In genomic region chr6:125789576-125790402, GRCh38 we compare ENCODE assay signal across 8 cellular contexts. TPM values are rescaled to one million over a fixed set of nuclear protein-coding genes. Genes with fewer than 3 reads are reported as not detected.
DNase-seq lines count a peak whose midpoint lies in the region; ATAC-seq and TF ChIP-seq lines count a peak whose summit lies in the region.

No MANE protein-coding gene starts in this region.

- no peaks in the 10 kb centered on the region for H3K9me3 ChIP-seq in Panc1 (ENCODE audit: control insufficient read depth, insufficient read depth, low read depth, low read length)
- H3K9me3 ChIP-seq in osteoblast (ENCODE audit: low read depth, low read length) = no peaks in the 10 kb centered on the region

- in situ Hi-C loops in Panc1 (cut with HindIII; ENCODE audit: low pct_unique_long_range_greater_than_20kb, low sequenced_read_pairs) = no loop called here

- H3K4me3 ChIP-seq in Panc1 (ENCODE audit: low read depth in 2 of 2, low read length in 2 of 2) (peak overlapping the region; percentile 75 to 96), osteoblast (ENCODE audit: insufficient read depth, low read length) (peak overlapping the region; percentile 88)

- intact Hi-C loops in Panc1 (cut with micrococcal nuclease; ENCODE audit: unreplicated experiment) (loop anchor here (2.0 kb wide), 1 partner anchor 63 kb away; no protein-coding TSS in a partner anchor), head of caudate nucleus (cut with DNase I) (loop anchor here (2.0 to 10.0 kb wide), 2 partner anchors 55 to 167 kb away; partner anchors contain the start of gene HINT3)

- H3K27me3 ChIP-seq in Panc1 (ENCODE audit: control insufficient read depth, insufficient read depth, low read length) (no peaks in the 10 kb centered on the region), osteoblast (ENCODE audit: insufficient read depth, low read length) (no peaks in the 10 kb centered on the region)

- ATAC-seq in GM21529 (IDR thresholded peaks at IDR 0.05; ENCODE audit: unreplicated experiment) (peak; percentile 32), Panc1 (peak; percentile 37)

- no TSS peak for BruUV-seq in Panc1 (replicated peaks; lab: Mats Ljungman, UMichigan)

- peak overlapping the region; percentile 90 for H2AFZ ChIP-seq in osteoblast (ENCODE audit: low read length)

- CTCF ChIA-PET in Panc1 (lab: Charles Lee) = interaction anchor here (0.6 to 3.0 kb wide), 9 partner anchors 9 to 701 kb away, joined by 3 to 14 read pairs (median 5); partner anchors contain the start of gene HINT3

- DNase-seq in DMS 273 (lab: John Stamatoyannopoulos, UW; ENCODE audit: unreplicated experiment) = peak; percentile 90
- peak; percentile 70 for DNase-seq in KG1 (lab: John Stamatoyannopoulos, UW)
- DNase-seq in Panc1 (ENCODE audit: low read depth, low spot score) = peak; percentile 53
- DNase-seq in activated naive CD4-positive, alpha-beta T cell treated with anti-CD3 and anti-CD28 coated beads, Interleukin-2, amount 50 U/mL, for 16 hours = peak; percentile 43
- DNase-seq in head of caudate nucleus = peak; percentile 43 to 86 (median 68)
- DNase-seq in osteoblast (ENCODE audit: insufficient read length, low spot score, missing footprints) = peak; percentile 86
- DNase-seq in middle frontal gyrus (ENCODE audit: extremely low spot score, low spot score) = no peak

- POLR2A ChIA-PET in Panc1 (lab: Charles Lee) = interaction anchor here (0.6 to 1.5 kb wide), 5 partner anchors 9 to 1597 kb away, joined by 3 to 8 read pairs (median 3); no protein-coding TSS in a partner anchor

- H3K4me1 ChIP-seq in Panc1 (ENCODE audit: control insufficient read depth, insufficient read depth, low read length) = peaks cover 39% of the 10 kb centered on the region
- peaks cover 45% of the 10 kb centered on the region for H3K4me1 ChIP-seq in osteoblast (ENCODE audit: insufficient read depth, low read length)

- peaks cover 25% of the 10 kb centered on the region for H3K79me2 ChIP-seq in osteoblast (ENCODE audit: insufficient read depth, low read length)

- H3K36me3 ChIP-seq in Panc1 (ENCODE audit: control insufficient read depth, insufficient read depth, low read length) (no peaks in the 10 kb centered on the region; the same call in 1 of the 2 replicates), osteoblast (ENCODE audit: insufficient read depth, low read length) (no peaks in the 10 kb centered on the region)

- no peaks in the 10 kb centered on the region for H4K20me1 ChIP-seq in osteoblast (ENCODE audit: insufficient read depth, low read length)

- TF ChIP-seq CTCF in Panc1 (IDR thresholded peaks at IDR 0.05) (no peak), osteoblast (IDR thresholded peaks at IDR 0.05; ENCODE audit: extremely low read depth, low read depth, low read length) (no peak)

- peak overlapping the region; percentile 97 for H3K4me2 ChIP-seq in osteoblast (ENCODE audit: insufficient read depth, low read length)

- H3K27ac ChIP-seq in Panc1 (ENCODE audit: low read length) (peak overlapping the region; percentile 98), osteoblast (ENCODE audit: low read depth, low read length) (peak overlapping the region; percentile 91)

RNA-seq across cellular contexts. Expression of gene NCOA7, which starts 1.0 kb away (rescaled TPM):
- total RNA-seq in Panc1 (2021; ENCODE audit: unreplicated experiment) = 37.3 TPM
- polyA plus RNA-seq in Panc1 (2012; ENCODE audit: insufficient read length) = 17.1 TPM
- total RNA-seq in osteoblast = 30.4 and 34.0 TPM in 2 replicates

RNA-seq across cellular contexts. Expression of gene HEY2, which starts 40.4 kb away (rescaled TPM):
- not detected for total RNA-seq in Panc1 (2021; ENCODE audit: unreplicated experiment)
- polyA plus RNA-seq in Panc1 (2012; ENCODE audit: insufficient read length) = not detected
- total RNA-seq in osteoblast = 2.2 and 2.4 TPM in 2 replicates
